ENCODE assay signal across 9 cellular contexts in the genomic region with DNA sequence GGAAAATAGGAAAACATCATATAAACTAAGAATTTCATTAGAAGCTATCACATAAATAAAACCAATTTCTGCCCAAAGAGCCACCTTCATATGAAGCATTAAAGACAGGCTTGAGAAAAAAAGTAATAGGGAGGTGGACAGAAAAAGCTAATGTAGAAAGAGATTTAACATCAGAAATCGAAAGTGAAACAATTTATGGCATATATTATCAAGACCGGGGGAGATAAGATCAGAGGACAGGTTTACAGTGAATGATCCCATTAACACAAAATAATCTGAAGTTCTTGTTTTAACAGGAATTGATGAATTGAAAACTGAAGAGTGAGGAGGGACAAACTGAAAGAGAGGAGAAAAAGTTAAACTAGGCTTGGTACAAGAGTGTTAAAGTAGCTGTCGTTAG.
DNase-seq lines count a peak whose midpoint lies in the region; ATAC-seq, FAIRE-seq and TF ChIP-seq lines count a peak whose summit lies in the region.
"Had no signal": no experiment of that assay in that cellular context is flagged by ENCODE, and none has a peak within 500 bp of the region (broad histone marks: within the 10 kb centered on the region; RNA-seq: fewer than 3 reads in every experiment).

No MANE protein-coding gene starts in this region.

- H3K9me3 Mint-ChIP-seq in activated CD4-positive, alpha-beta memory T cell treated with anti-CD3 and anti-CD28 coated beads for 36 hours, result no peaks in the 10 kb centered on the region

- ATAC-seq in HG02970 (IDR thresholded peaks at IDR 0.05; ENCODE audit: low FRiP score, unreplicated experiment), result peak; percentile 43

- POLR2A ChIA-PET in activated CD4-positive, alpha-beta memory T cell treated with anti-CD3 and anti-CD28 coated beads for 36 hours (lab: Charles Lee), result no interaction called here

- peak overlapping the region; percentile 67 for H3K4me3 Mint-ChIP-seq in activated CD4-positive, alpha-beta memory T cell treated with anti-CD3 and anti-CD28 coated beads for 36 hours

- H3K9me3 ChIP-seq in muscle layer of duodenum (ENCODE audit: control insufficient read depth in 1 of 2, low read length in 2 of 2), result no peaks in the 10 kb centered on the region

- peak overlapping the region; percentile 39 to 40 for H3K4me3 ChIP-seq in muscle layer of duodenum (ENCODE audit: low read depth in 1 of 2, low read length in 2 of 2)

- DNase-seq in D721Med (ENCODE audit: insufficient read length, low spot score) (no peak), GM19239 (ENCODE audit: insufficient read length, low spot score) (no peak), MV-4-11 (lab: John Stamatoyannopoulos, UW) (no peak), HuH-7.5 (ENCODE audit: low spot score) (no peak), NCI-H510A (lab: John Stamatoyannopoulos, UW) (no peak)
- DNase-seq in activated CD4-positive, alpha-beta memory T cell treated with anti-CD3 and anti-CD28 coated beads for 36 hours, result no peak
- DNase-seq: HCEC 1CT had no signal

- peak; percentile 41 for FAIRE-seq in D721Med (lab: Jason Lieb, UNC)
- no peak for FAIRE-seq in GM19239 (lab: Jason Lieb, UNC)

- peaks cover 13% of the 10 kb centered on the region for H3K4me1 Mint-ChIP-seq in activated CD4-positive, alpha-beta memory T cell treated with anti-CD3 and anti-CD28 coated beads for 36 hours (ENCODE audit: low read depth)

- no peak overlapping the region for H3K27ac ChIP-seq in muscle layer of duodenum (ENCODE audit: low read length)

- no peaks in the 10 kb centered on the region for H3K36me3 Mint-ChIP-seq in activated CD4-positive, alpha-beta memory T cell treated with anti-CD3 and anti-CD28 coated beads for 36 hours

- no peak overlapping the region for H3K27ac Mint-ChIP-seq in activated CD4-positive, alpha-beta memory T cell treated with anti-CD3 and anti-CD28 coated beads for 36 hours

- intact Hi-C loops in activated CD4-positive, alpha-beta memory T cell treated with anti-CD3 and anti-CD28 coated beads for 36 hours (cut with micrococcal nuclease), result no loop called here

- TF ChIP-seq CTCF in D721Med (IDR thresholded peaks at IDR 0.05; ENCODE audit: insufficient read depth, missing control alignments), result no peak

- no peaks in the 10 kb centered on the region for H3K4me1 ChIP-seq in muscle layer of duodenum (ENCODE audit: control insufficient read depth in 1 of 2, insufficient read depth in 2 of 2, low read length in 2 of 2)

- CTCF ChIA-PET in activated CD4-positive, alpha-beta memory T cell treated with anti-CD3 and anti-CD28 coated beads for 36 hours (lab: Charles Lee), result no interaction called here

- no peaks in the 10 kb centered on the region for H3K36me3 ChIP-seq in muscle layer of duodenum (ENCODE audit: control insufficient read depth in 1 of 2, insufficient read depth in 2 of 2, low read length in 2 of 2)

- H3K27me3 ChIP-seq in muscle layer of duodenum (ENCODE audit: low read depth, low read length), result no peaks in the 10 kb centered on the region

- no peaks in the 10 kb centered on the region for H3K27me3 Mint-ChIP-seq in activated CD4-positive, alpha-beta memory T cell treated with anti-CD3 and anti-CD28 coated beads for 36 hours
